In genomic region chr1:212630159-212630900, GRCh38 we compare ENCODE assay signal across 1 cellular context.
TF ChIP-seq lines count a peak whose summit lies in the region.

No MANE protein-coding gene starts in this region.

TF ChIP-seq in GM23338, 12 proteins besides CTCF, POLR2A, EP300 and RAD21 (continued from another document):
- no peak for TF ChIP-seq ZNF462 (CRISPR knock-in tag; IDR thresholded peaks at IDR 0.05)
